Comparison of ENCODE assay signal across 8 cellular contexts in the genomic region with DNA sequence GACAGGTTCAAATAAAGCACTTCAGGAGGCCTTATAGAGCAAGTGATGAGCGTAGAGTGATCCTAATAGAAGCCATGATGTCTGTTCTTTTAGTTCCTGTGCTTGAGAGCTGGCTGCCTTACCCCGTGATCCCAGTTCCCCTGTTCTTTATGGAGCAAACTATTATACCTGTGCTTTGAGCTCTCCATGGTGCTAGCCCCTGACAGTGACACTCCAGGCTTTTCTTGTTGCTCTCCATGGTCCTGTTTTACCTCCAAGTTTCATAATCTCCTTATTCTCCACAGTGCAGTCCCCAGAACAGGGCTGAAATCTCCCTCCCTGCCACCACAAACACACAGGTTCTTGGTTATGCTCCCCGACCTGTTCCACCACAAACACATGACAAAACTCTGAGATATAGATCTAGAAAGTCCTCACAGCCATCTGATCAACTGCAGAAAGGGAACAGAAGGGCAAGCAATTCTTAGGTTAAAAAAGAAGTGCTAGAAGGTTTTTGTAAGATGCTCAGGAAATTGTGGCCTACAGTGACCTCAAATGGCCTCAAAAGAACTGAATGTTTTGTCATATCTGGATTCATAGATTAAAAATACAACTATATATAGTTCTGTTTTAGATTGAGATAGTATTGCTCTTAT. TPM values are rescaled to one million over a fixed set of nuclear protein-coding genes. Genes with fewer than 3 reads are reported as not detected.
A peak's percentile ranks its signal among the peaks of the same experiment; 100 is the strongest.
DNase-seq lines count a peak whose midpoint lies in the region; ATAC-seq and TF ChIP-seq lines count a peak whose summit lies in the region.
"Had no signal": no experiment of that assay in that cellular context is flagged by ENCODE, and none has a peak within 500 bp of the region (broad histone marks: within the 10 kb centered on the region; RNA-seq: fewer than 3 reads in every experiment).

No MANE protein-coding gene starts in this region.

- no peak overlapping the region for H3K4me3 ChIP-seq in choroid plexus epithelial cell (ENCODE audit: low read depth, low read length)
- no peak overlapping the region for H3K4me3 ChIP-seq in naive thymus-derived CD4-positive, alpha-beta T cell (ENCODE audit: low read length)
- H3K4me3 ChIP-seq: SJSA1 had no signal

- H3K9me3 ChIP-seq in naive thymus-derived CD4-positive, alpha-beta T cell (ENCODE audit: control insufficient read depth in 2 of 3, low read length in 3 of 3): no peaks in the 10 kb centered on the region
- H3K9me3 ChIP-seq: SJSA1 had no signal

- H3K4me1 Mint-ChIP-seq in naive thymus-derived CD4-positive, alpha-beta T cell: peaks cover 0 to 3% (median 0%) of the 10 kb centered on the region in 7 donors

- H3K27me3 ChIP-seq in naive thymus-derived CD4-positive, alpha-beta T cell (ENCODE audit: control insufficient read depth in 2 of 2, insufficient read depth in 2 of 2, low read length in 2 of 2): peaks cover 0 to 5% of the 10 kb centered on the region in 2 donors

- H3K27ac ChIP-seq in naive thymus-derived CD4-positive, alpha-beta T cell (ENCODE audit: low read depth, low read length): no peak overlapping the region
- H3K27ac ChIP-seq: SJSA1 had no signal

- no peaks in the 10 kb centered on the region for H3K36me3 Mint-ChIP-seq in naive thymus-derived CD4-positive, alpha-beta T cell

- no peaks in the 10 kb centered on the region for H3K4me1 ChIP-seq in naive thymus-derived CD4-positive, alpha-beta T cell (ENCODE audit: control insufficient read depth in 2 of 2, insufficient read depth in 2 of 2, low read length in 2 of 2)
- H3K4me1 ChIP-seq: SJSA1 had no signal

- DNase-seq in H4 (ENCODE audit: low spot score): peak; percentile 69
- DNase-seq in NOMO-1 treated with dmso at 0.1 percent for 144 hours (lab: John Stamatoyannopoulos, UW; ENCODE audit: unreplicated experiment): peak; percentile 40
- DNase-seq in choroid plexus epithelial cell (ENCODE audit: low read depth): peak; percentile 76
- DNase-seq in naive thymus-derived CD4-positive, alpha-beta T cell: peak in 2 of 9 donors; percentile 13 to 21
- DNase-seq in DMS114 treated with DMSO at 0.1 percent for 48 hours (lab: John Stamatoyannopoulos, UW; ENCODE audit: unreplicated experiment): no peak

- no peaks in the 10 kb centered on the region for H3K36me3 ChIP-seq in naive thymus-derived CD4-positive, alpha-beta T cell (ENCODE audit: control insufficient read depth in 2 of 3, insufficient read depth in 3 of 3, low read length in 3 of 3)
- H3K36me3 ChIP-seq: SJSA1 had no signal

- H3K9me3 Mint-ChIP-seq in naive thymus-derived CD4-positive, alpha-beta T cell: peaks cover 0 to 3% (median 0%) of the 10 kb centered on the region in 11 donors

- peaks cover 45 to 74% (median 57%) of the 10 kb centered on the region in 5 donors for H3K27me3 Mint-ChIP-seq in naive thymus-derived CD4-positive, alpha-beta T cell

- POLR2A ChIA-PET in naive thymus-derived CD4-positive, alpha-beta T cell (lab: Charles Lee): no interaction called here

- intact Hi-C loops in naive thymus-derived CD4-positive, alpha-beta T cell (cut with micrococcal nuclease): no loop called here

- no peak for TF ChIP-seq CTCF in choroid plexus epithelial cell (conservative IDR thresholded peaks at IDR 0.05; ENCODE audit: low read depth, low read length)

- H3K4me3 Mint-ChIP-seq in naive thymus-derived CD4-positive, alpha-beta T cell: no peak overlapping the region

- CTCF ChIA-PET in naive thymus-derived CD4-positive, alpha-beta T cell (lab: Charles Lee): no interaction called here

- ATAC-seq in naive thymus-derived CD4-positive, alpha-beta T cell: peak; percentile 61
- ATAC-seq in GM21526 (IDR thresholded peaks at IDR 0.05; ENCODE audit: low FRiP score, unreplicated experiment): no peak
- ATAC-seq in HG03025 (IDR thresholded peaks at IDR 0.05; ENCODE audit: low FRiP score, unreplicated experiment): no peak

- no peak overlapping the region for H3K27ac Mint-ChIP-seq in naive thymus-derived CD4-positive, alpha-beta T cell

RNA-seq across cellular contexts. Expression of a gene that starts 6.0 kb away (rescaled TPM):
- 6.4 and 10.1 TPM in 2 replicates for total RNA-seq in H4 (2014; rRNA removed; shearing (Covaris generic))
- total RNA-seq in naive thymus-derived CD4-positive, alpha-beta T cell: not detected
- not detected for polyA plus RNA-seq in naive thymus-derived CD4-positive, alpha-beta T cell
- total RNA-seq: SJSA1 had no signal

RNA-seq across cellular contexts. Expression of a gene that starts 27.3 kb away (rescaled TPM):
- not detected in 2 replicates for total RNA-seq in H4 (2014; rRNA removed; shearing (Covaris generic))
- not detected for total RNA-seq in naive thymus-derived CD4-positive, alpha-beta T cell
- polyA plus RNA-seq in naive thymus-derived CD4-positive, alpha-beta T cell: not detected
- total RNA-seq: SJSA1 had no signal
